11 cellular contexts compared by ENCODE assay signal in genomic region chr5:94613583-94613982, GRCh38. TPM values are rescaled to one million over a fixed set of nuclear protein-coding genes. Genes with fewer than 3 reads are reported as not detected.
DNase-seq lines count a peak whose midpoint lies in the region; ATAC-seq and TF ChIP-seq lines count a peak whose summit lies in the region.
"Had no signal": no experiment of that assay in that cellular context is flagged by ENCODE, and none has a peak within 500 bp of the region (broad histone marks: within the 10 kb centered on the region; RNA-seq: fewer than 3 reads in every experiment).

No MANE protein-coding gene starts in this region.

- H3K4me3 Mint-ChIP-seq in WTC11, result no peak overlapping the region
- H3K4me3 Mint-ChIP-seq: T-helper 2 cell treated with Interferon-gamma antibody and Interleukin-4, amounts not matched to agents 5 μg/mL and 100 μg/mL, for 36 hours had no signal

- H2BK5ac ChIP-seq in IMR-90 (ENCODE audit: low read depth, low read length, poor library complexity, severe bottlenecking), result no peak overlapping the region

- H3K27ac ChIP-seq in IMR-90 (ENCODE audit: insufficient read depth, low read length), result no peak overlapping the region

- H3K4me3 ChIP-seq in GM06990 (replicated peaks; ENCODE audit: low read depth, low read length), result no peak overlapping the region
- no peak overlapping the region for H3K4me3 ChIP-seq in IMR-90 (ENCODE audit: insufficient read depth, low read depth, low read length)

- H3K27me3 ChIP-seq in GM06990 (replicated peaks; ENCODE audit: control insufficient read depth, insufficient read depth, low read length) (no peaks in the 10 kb centered on the region), IMR-90 (ENCODE audit: control insufficient read depth, insufficient read depth, low read length) (no peaks in the 10 kb centered on the region)

- no peak overlapping the region for H3K4ac ChIP-seq in IMR-90 (ENCODE audit: low read depth, low read length)

- H2AK9ac ChIP-seq in IMR-90 (replicated peaks; ENCODE audit: low read depth, low read length, poor library complexity), result no peak overlapping the region

- H3K23ac ChIP-seq in IMR-90 (ENCODE audit: low read depth, low read length), result no peak overlapping the region

- no peaks in the 10 kb centered on the region for H3K27me3 Mint-ChIP-seq in WTC11 (ENCODE audit: low read depth)

- in situ Hi-C loops in IMR-90 (cut with MboI; ENCODE audit: low sequenced_read_pairs), result no loop called here

- H2BK20ac ChIP-seq in IMR-90 (ENCODE audit: low read depth, low read length), result no peak overlapping the region

- DNase-seq in GM06990 (ENCODE audit: extremely low read depth, insufficient read length), result no peak
- peak; percentile 13 for DNase-seq in IMR-90
- no peak for DNase-seq in WTC11 (ENCODE audit: low spot score)
- DNase-seq in left kidney (ENCODE audit: low read depth, low spot score), result peak; percentile 15
- DNase-seq in effector CD4-positive, alpha-beta T cell, result no peak
- no peak for DNase-seq in mesenteric fat pad (ENCODE audit: low spot score)
- DNase-seq in HuH-7.5 (ENCODE audit: low spot score), result no peak
- DNase-seq in activated CD4-positive, alpha-beta T cell treated with anti-CD3 and anti-CD28 coated beads for 1 hour, result no peak
- DNase-seq: anterior cingulate cortex, left colon had no signal

- H3K56ac ChIP-seq in IMR-90 (ENCODE audit: extremely low read depth, insufficient read depth, low read length), result no peak overlapping the region

- peak; percentile 29 for TF ChIP-seq CTCF in GM06990 (IDR thresholded peaks at IDR 0.05; ENCODE audit: insufficient read depth, low read length, poor library complexity, severe bottlenecking)
- peak; percentile 30; the same call in 1 of the 2 replicates for TF ChIP-seq CTCF in IMR-90 (conservative IDR thresholded peaks at IDR 0.05; ENCODE audit: low read depth, low read length)
- no peak for TF ChIP-seq CTCF in WTC11 (IDR thresholded peaks at IDR 0.05)

- POLR2A ChIA-PET in IMR-90 (lab: Charles Lee; ENCODE audit: unreplicated experiment) (no interaction called here), WTC11 (lab: Charles Lee) (no interaction called here)

- no peak overlapping the region for H2BK120ac ChIP-seq in IMR-90 (ENCODE audit: low read depth, low read length)

- H2AK5ac ChIP-seq in IMR-90 (ENCODE audit: low read depth, low read length), result no peak overlapping the region

- H3K27ac Mint-ChIP-seq in WTC11, result no peak overlapping the region
- H3K27ac Mint-ChIP-seq: T-helper 2 cell treated with Interferon-gamma antibody and Interleukin-4, amounts not matched to agents 5 μg/mL and 100 μg/mL, for 36 hours had no signal

- no peak for TF ChIP-seq RAD21 in IMR-90 (IDR thresholded peaks at IDR 0.05; ENCODE audit: low read length)

- no TSS peak for BruUV-seq in IMR-90 (replicated peaks; lab: Mats Ljungman, UMichigan)

- H3K9me3 ChIP-seq in IMR-90 (ENCODE audit: control insufficient read depth, insufficient read depth, low read length), result no peaks in the 10 kb centered on the region

- no peak for TF ChIP-seq POLR2A in IMR-90 (IDR thresholded peaks at IDR 0.05; ENCODE audit: low read depth, low read length)

- no peak overlapping the region for H3K14ac ChIP-seq in IMR-90 (replicated peaks; ENCODE audit: low read depth, low read length)

- H4K91ac ChIP-seq in IMR-90 (ENCODE audit: insufficient read depth, low read depth, low read length), result no peak overlapping the region

- dilution Hi-C loops in IMR-90 (cut with HindIII; ENCODE audit: low sequenced_read_pairs, unreplicated experiment), result no loop called here

- H3K9me3 Mint-ChIP-seq in WTC11, result no peaks in the 10 kb centered on the region
- H3K9me3 Mint-ChIP-seq: T-helper 2 cell treated with Interferon-gamma antibody and Interleukin-4, amounts not matched to agents 5 μg/mL and 100 μg/mL, for 36 hours had no signal

- no peak overlapping the region for H2BK15ac ChIP-seq in IMR-90 (ENCODE audit: low read depth, low read length)

- H4K8ac ChIP-seq in IMR-90 (ENCODE audit: low read depth in 2 of 2, low read length in 2 of 2), result no peak overlapping the region

- H3K4me1 ChIP-seq in IMR-90 (ENCODE audit: control insufficient read depth, insufficient read depth, low read length), result no peaks in the 10 kb centered on the region

- H3K4me2 ChIP-seq in IMR-90 (ENCODE audit: low read depth, low read length), result no peak overlapping the region

- H3K9ac ChIP-seq in IMR-90 (ENCODE audit: low read depth, low read length), result no peak overlapping the region

- H3K36me3 Mint-ChIP-seq in WTC11, result no peaks in the 10 kb centered on the region

- CTCF ChIA-PET in IMR-90 (lab: Yijun Ruan, JAX) (no interaction called here), WTC11 (lab: Charles Lee) (interaction anchor here (0.6 to 2.3 kb wide), 3 partner anchors 13 to 280 kb away, joined by 3 to 8 read pairs (median 6); no protein-coding TSS in a partner anchor)

- no peak for ATAC-seq in IMR-90 (ENCODE audit: low read depth)
- ATAC-seq in WTC11, result peak; percentile 61
- ATAC-seq: left colon had no signal

- H4K20me1 ChIP-seq in IMR-90 (ENCODE audit: insufficient read depth, low read length), result no peaks in the 10 kb centered on the region

- no CpG with 5 or more reads among the region's 2 CpGs for WGBS in IMR-90 (ENCODE audit: extremely low coverage in 2 of 2, insufficient read length in 1 of 2), 2 experiments

- no peaks in the 10 kb centered on the region for H3K9me1 ChIP-seq in IMR-90 (ENCODE audit: insufficient read depth, low read length)

- intact Hi-C loops in IMR-90 (cut with micrococcal nuclease), result loop anchor here (2.0 to 10.0 kb wide), 3 partner anchors 237 to 1009 kb away; no protein-coding TSS in a partner anchor

- H2AFZ ChIP-seq in IMR-90 (replicated peaks; ENCODE audit: low read length, poor library complexity), result no peak overlapping the region

- no peak overlapping the region for H3K18ac ChIP-seq in IMR-90 (ENCODE audit: low read depth, low read length)

- H3K4me1 Mint-ChIP-seq in WTC11, result peaks cover 32% of the 10 kb centered on the region

- H3K36me3 ChIP-seq in GM06990 (ENCODE audit: control insufficient read depth, insufficient read depth, low read length), result no peaks in the 10 kb centered on the region
- no peaks in the 10 kb centered on the region for H3K36me3 ChIP-seq in IMR-90 (ENCODE audit: control insufficient read depth, insufficient read depth, low read length)

- H4K5ac ChIP-seq in IMR-90 (ENCODE audit: low read depth, low read length), result no peak overlapping the region

- H3K79me1 ChIP-seq in IMR-90 (ENCODE audit: low read depth in 1 of 2, low read length in 2 of 2), result 0 out of 4 replicates have a peak, but pooled peaks cover 0 to 8% of the 10 kb centered on the region in 2 experiments

TF ChIP-seq in IMR-90, 13 proteins besides CTCF, POLR2A, EP300 and RAD21 (continues in another document):
- TF ChIP-seq CHD1 (IDR thresholded peaks at IDR 0.05; ENCODE audit: low read depth, low read length) (no peak), MAFK (IDR thresholded peaks at IDR 0.05; ENCODE audit: low read depth, low read length) (no peak), NFE2L2 (IDR thresholded peaks at IDR 0.05; ENCODE audit: low read depth, low read length) (no peak), MAZ (IDR thresholded peaks at IDR 0.05; ENCODE audit: borderline replicate concordance, low read depth, low read length) (no peak), BHLHE40 (IDR thresholded peaks at IDR 0.05; ENCODE audit: low read depth, low read length) (no peak), RFX5 (IDR thresholded peaks at IDR 0.05; ENCODE audit: low read depth, low read length) (no peak), MXI1 (IDR thresholded peaks at IDR 0.05; ENCODE audit: borderline replicate concordance, low read depth, low read length) (no peak), USF2 (IDR thresholded peaks at IDR 0.05; ENCODE audit: low read depth, low read length) (no peak), CEBPB (IDR thresholded peaks at IDR 0.05; ENCODE audit: low read depth, low read length) (no peak)

TF ChIP-seq in WTC11, 78 proteins besides CTCF, POLR2A, EP300 and RAD21 (continues in another document):
- TF ChIP-seq ZNF317 (CRISPR knock-in tag; IDR thresholded peaks at IDR 0.05; ENCODE audit: borderline replicate concordance, low read depth), result no peak
- no peak for TF ChIP-seq TCF7 (CRISPR knock-in tag; IDR thresholded peaks at IDR 0.05; ENCODE audit: low read depth)
- TF ChIP-seq CREM (CRISPR knock-in tag; IDR thresholded peaks at IDR 0.05), result no peak
- TF ChIP-seq AFF4 (CRISPR knock-in tag; IDR thresholded peaks at IDR 0.05; ENCODE audit: borderline replicate concordance), result no peak

RNA-seq across cellular contexts. Expression of gene KIAA0825, which starts 4.8 kb away (rescaled TPM):
- 1.8 and 3.9 TPM in 2 replicates for total RNA-seq in IMR-90 (2012; rRNA removed)
- polyA plus RNA-seq in IMR-90 (2012; rRNA removed), result 0.20 and 0.46 TPM in 2 replicates
- 0.03 TPM in 2 replicates for polyA plus RNA-seq in IMR-90 (2012; cell fraction: cytosol; rRNA removed)
- 0.02 and 0.36 TPM in 2 replicates for polyA plus RNA-seq in IMR-90 (2012; cell fraction: nucleus; rRNA removed; ENCODE audit: low replicate concordance)
- 1.3 to 1.6 TPM (median 1.5 TPM) in 3 replicates for total RNA-seq in WTC11 (2021)
- 3.8 TPM for total RNA-seq in mesenteric fat pad

RNA-seq across cellular contexts. Expression of gene SLF1, which starts 4.9 kb away (rescaled TPM):
- total RNA-seq in IMR-90 (2012; rRNA removed), result 3.4 and 7.5 TPM in 2 replicates
- polyA plus RNA-seq in IMR-90 (2012; rRNA removed), result 1.7 and 1.9 TPM in 2 replicates
- polyA plus RNA-seq in IMR-90 (2012; cell fraction: cytosol; rRNA removed), result 0.20 and 0.31 TPM in 2 replicates
- 0.35 and 3.0 TPM in 2 replicates for polyA plus RNA-seq in IMR-90 (2012; cell fraction: nucleus; rRNA removed; ENCODE audit: low replicate concordance)
- total RNA-seq in WTC11 (2021), result 15.6 to 15.7 TPM (median 15.7 TPM) in 3 replicates
- total RNA-seq in mesenteric fat pad, result 3.3 TPM

Comparison
In these comparisons a context has a peak if more than half of its experiments do, and no peak if none do; other contexts are left out.
1. DNase-seq: peak in IMR-90 (single experiment) and left kidney (single experiment); none in GM06990 (single experiment), WTC11 (single experiment), effector CD4-positive, alpha-beta T cell (single experiment), mesenteric fat pad (single experiment), HuH-7.5 (single experiment) and activated CD4-positive, alpha-beta T cell treated with anti-CD3 and anti-CD28 coated beads for 1 hour (single experiment).